Comparison of ENCODE assay signal across 1 cellular context in the genomic region with DNA sequence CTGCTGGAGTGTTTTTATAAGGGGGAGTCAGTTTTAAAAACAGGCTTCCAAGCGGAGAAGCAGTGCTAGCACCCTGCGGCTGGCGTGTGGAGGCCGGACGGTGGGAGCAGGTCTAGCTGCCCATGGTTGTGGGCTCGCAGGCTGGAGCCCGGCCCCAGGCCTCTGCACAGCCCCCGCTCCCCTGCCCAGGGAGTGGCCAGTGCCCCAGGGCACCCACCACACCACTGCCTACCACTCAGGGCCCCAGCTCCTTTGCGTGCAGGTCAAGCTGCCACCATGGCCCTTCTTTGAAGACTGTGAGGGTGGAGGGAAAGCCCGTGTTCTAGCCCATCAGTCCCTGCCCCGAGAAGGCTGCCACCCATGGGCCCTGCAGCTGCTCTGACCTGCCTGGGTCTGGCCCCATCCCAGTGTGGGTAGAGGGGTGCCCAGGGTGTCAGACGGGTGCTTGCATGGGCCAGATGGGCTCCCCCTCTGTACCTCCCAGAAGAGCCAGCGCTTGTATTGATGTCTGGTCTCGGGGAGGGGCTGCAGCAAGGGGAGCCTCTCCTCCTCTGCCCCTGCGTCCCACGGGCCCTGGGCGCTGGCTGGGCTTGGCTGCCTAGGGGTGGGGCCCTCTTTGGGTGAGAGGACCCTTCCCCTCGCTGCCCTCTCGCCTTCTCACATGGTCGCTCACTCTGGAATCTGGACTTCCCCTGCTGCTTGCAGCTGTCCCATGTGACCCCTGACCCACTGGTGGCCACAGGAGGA.
TF ChIP-seq lines count a peak whose summit lies in the region.

No MANE protein-coding gene starts in this region.

TF ChIP-seq in H1, 55 proteins besides CTCF, POLR2A, EP300 and RAD21:
- TF ChIP-seq SRF (IDR thresholded peaks at IDR 0.05; ENCODE audit: low read depth, low read length) (no peak), POU5F1 (IDR thresholded peaks at IDR 0.05; ENCODE audit: low read depth, low read length) (no peak), HDAC6 (IDR thresholded peaks at IDR 0.05; ENCODE audit: low read depth, low read length) (no peak), BCL11A (IDR thresholded peaks at IDR 0.05; ENCODE audit: low read depth in 2 of 2, low read length in 2 of 2) (no peak), POLR2AphosphoS5 (IDR thresholded peaks at IDR 0.05; ENCODE audit: low read depth, low read length) (no peak), BACH1 (IDR thresholded peaks at IDR 0.05; ENCODE audit: low read length) (no peak)
- TF ChIP-seq, protein P1, sequence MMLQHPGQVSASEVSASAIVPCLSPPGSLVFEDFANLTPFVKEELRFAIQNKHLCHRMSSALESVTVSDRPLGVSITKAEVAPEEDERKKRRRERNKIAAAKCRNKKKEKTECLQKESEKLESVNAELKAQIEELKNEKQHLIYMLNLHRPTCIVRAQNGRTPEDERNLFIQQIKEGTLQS (IDR thresholded peaks at IDR 0.05; ENCODE audit: insufficient read depth, low read depth, low read length) = no peak
